ENCODE assay signal across 8 cellular contexts in genomic region chr17:75152971-75153853, GRCh38. TPM values are rescaled to one million over a fixed set of nuclear protein-coding genes. Genes with fewer than 3 reads are reported as not detected.
DNase-seq lines count a peak whose midpoint lies in the region; ATAC-seq and TF ChIP-seq lines count a peak whose summit lies in the region.

No MANE protein-coding gene starts in this region.

- peak; percentile 59 to 62 for DNase-seq in NCI-H2081 (lab: John Stamatoyannopoulos, UW)
- no peak for DNase-seq in NCI-H2081 treated with DMSO at 0.1 percent for 48 hours (lab: John Stamatoyannopoulos, UW)
- DNase-seq in KG1 (lab: John Stamatoyannopoulos, UW), result peak; percentile 8
- peak; percentile 63 for DNase-seq in RWPE1 (ENCODE audit: low spot score)
- DNase-seq in brain microvascular endothelial cell, result no peak

- in situ Hi-C loops in brain microvascular endothelial cell (cut with HindIII; ENCODE audit: low pct_ligation_motif_present, low sequenced_read_pairs), result no loop called here

- 15% methylated on average over 36 of the region's 36 CpGs for WGBS in liver

- no peak for ATAC-seq in GM18868 (IDR thresholded peaks at IDR 0.05; ENCODE audit: unreplicated experiment)

- H3K27ac ChIP-seq in RWPE1, result peak overlapping the region; percentile 85
- peak overlapping the region; percentile 60 for H3K27ac ChIP-seq in brain microvascular endothelial cell
- no peak overlapping the region for H3K27ac ChIP-seq in liver (ENCODE audit: low read depth in 1 of 2, low read length in 2 of 2)
- no peak overlapping the region for H3K27ac ChIP-seq in stomach smooth muscle (ENCODE audit: low read length)

- CTCF ChIA-PET in RWPE1 (lab: Yijun Ruan, JAX), result interaction anchor here (0.6 to 1.1 kb wide), 2 partner anchors 49 to 165 kb away, joined by 4 to 5 read pairs; no protein-coding TSS in a partner anchor

- TF ChIP-seq CTCF in RWPE1 (conservative IDR thresholded peaks at IDR 0.05; ENCODE audit: low read depth), result no peak
- TF ChIP-seq CTCF in brain microvascular endothelial cell (IDR thresholded peaks at IDR 0.05; ENCODE audit: low read depth, low read length, missing control alignments), result no peak
- no peak for TF ChIP-seq CTCF in liver (IDR thresholded peaks at IDR 0.05; ENCODE audit: low read depth, low read length, missing input control)

- peaks cover 6% of the 10 kb centered on the region for H3K36me3 ChIP-seq in brain microvascular endothelial cell (replicated peaks)
- H3K36me3 ChIP-seq in liver (ENCODE audit: control insufficient read depth in 4 of 4, insufficient read depth in 3 of 4, low read depth in 1 of 4, low read length in 3 of 4), result no peaks in the 10 kb centered on the region
- no peaks in the 10 kb centered on the region for H3K36me3 ChIP-seq in stomach smooth muscle (ENCODE audit: control insufficient read depth in 2 of 2, insufficient read depth in 2 of 2, low read length in 2 of 2)

- H3K9ac ChIP-seq in liver (ENCODE audit: low read depth in 1 of 2, low read length in 2 of 2) (peak overlapping the region in 1 of 2 donors; percentile 57), stomach smooth muscle (ENCODE audit: low read length in 2 of 2) (peak overlapping the region; percentile 60 to 72)

- H3K9me3 ChIP-seq in liver (ENCODE audit: control insufficient read depth in 4 of 4, low read length in 3 of 4), result no peaks in the 10 kb centered on the region
- no peaks in the 10 kb centered on the region for H3K9me3 ChIP-seq in stomach smooth muscle (ENCODE audit: control insufficient read depth in 2 of 2, low read length in 2 of 2)

- no peak for TF ChIP-seq RAD21 in liver (IDR thresholded peaks at IDR 0.05)

- H3K27me3 ChIP-seq in brain microvascular endothelial cell (replicated peaks) (no peaks in the 10 kb centered on the region), liver (ENCODE audit: control insufficient read depth in 4 of 4, insufficient read depth in 4 of 4, low read length in 3 of 4) (no peaks in the 10 kb centered on the region), stomach smooth muscle (ENCODE audit: control insufficient read depth in 1 of 2, insufficient read depth in 2 of 2, low read length in 2 of 2) (no peaks in the 10 kb centered on the region)

- H3K4me3 ChIP-seq in brain microvascular endothelial cell (ENCODE audit: low read depth, low read length) (peak overlapping the region; percentile 95), liver (ENCODE audit: low read depth in 1 of 3, low read length in 3 of 3) (peak overlapping the region; percentile 82 to 84 (median 83)), stomach smooth muscle (ENCODE audit: low read length in 2 of 2) (peak overlapping the region; percentile 68 to 91)

- H3K4me1 ChIP-seq in liver (ENCODE audit: control insufficient read depth in 4 of 4, insufficient read depth in 4 of 4, low read length in 3 of 4), result peaks cover 0 to 16% (median 7%) of the 10 kb centered on the region in 4 donors
- H3K4me1 ChIP-seq in stomach smooth muscle (ENCODE audit: control insufficient read depth, insufficient read depth, low read length), result peaks cover 14% of the 10 kb centered on the region

- POLR2A ChIA-PET in RWPE1 (lab: Yijun Ruan, JAX; ENCODE audit: low non-redundant PET), result interaction anchor here (1.5 kb wide), 1 partner anchor 23 kb away, joined by 3 read pairs; no protein-coding TSS in a partner anchor

TF ChIP-seq in liver, 16 proteins besides CTCF, POLR2A, EP300 and RAD21:
- TF ChIP-seq GABPA (IDR thresholded peaks at IDR 0.05 in 1 of 2, conservative IDR thresholded peaks at IDR 0.05 in 1 of 2) (no peak), ATF3 (IDR thresholded peaks at IDR 0.05) (no peak), YY1 (IDR thresholded peaks at IDR 0.05) (no peak), HNF4A (conservative IDR thresholded peaks at IDR 0.05) (no peak), RXRA (IDR thresholded peaks at IDR 0.05) (no peak), TAF1 (conservative IDR thresholded peaks at IDR 0.05) (no peak)

RNA-seq across cellular contexts. Expression of gene JPT1, which starts 1.1 kb away (rescaled TPM):
- total RNA-seq in liver, result 10 to 100 TPM; 20.5 to 47.8 TPM
- polyA plus RNA-seq in liver, result 10 to 100 TPM; 41.1 to 46.8 TPM

RNA-seq across cellular contexts. Expression of gene NT5C, which starts 21.7 kb away (rescaled TPM):
- 10 to 100 TPM; 13.6 to 27.2 TPM for total RNA-seq in liver
- polyA plus RNA-seq in liver, result 10 to 100 TPM; 22.5 to 26.4 TPM

RNA-seq across cellular contexts. Expression of gene SUMO2, which starts 29.5 kb away (rescaled TPM):
- 10 to 100 TPM; 20.9 to 79.0 TPM for total RNA-seq in liver
- polyA plus RNA-seq in liver, result 100 to 1,000 TPM in 1 of 2 donors, 10 to 100 TPM in 1; 22.0 to 160 TPM

RNA-seq across cellular contexts. Expression of gene ARMC7, which starts 43.4 kb away (rescaled TPM):
- total RNA-seq in liver, result 1 to 10 TPM; 1.7 to 3.1 TPM
- polyA plus RNA-seq in liver, result 1 to 10 TPM; 4.3 to 6.6 TPM

RNA-seq across cellular contexts. Expression of gene NUP85, which starts 52.3 kb away (rescaled TPM):
- total RNA-seq in liver, result 10 to 100 TPM; 27.9 to 36.3 TPM
- polyA plus RNA-seq in liver, result 10 to 100 TPM; 15.2 to 31.2 TPM

Comparison
In these comparisons a context has a peak if more than half of its experiments do, and no peak if none do; other contexts are left out.
1. DNase-seq: peak in NCI-H2081 (2 of 2), KG1 (single experiment) and RWPE1 (single experiment); none in NCI-H2081 treated with DMSO at 0.1 percent for 48 hours (single experiment) and brain microvascular endothelial cell (single experiment).
2. H3K27ac ChIP-seq: peak in RWPE1 (single experiment) and brain microvascular endothelial cell (single experiment); none in liver (0 of 2) and stomach smooth muscle (single experiment).
3. Peak in every context shown above with its lines, with median percentiles within 50 percentile points of each other: H3K4me3 ChIP-seq.